ENCODE assay signal across 8 cellular contexts in genomic region chr3:149658444-149659172, GRCh38. TPM values are rescaled to one million over a fixed set of nuclear protein-coding genes. Genes with fewer than 3 reads are reported as not detected.
DNase-seq lines count a peak whose midpoint lies in the region; ATAC-seq and TF ChIP-seq lines count a peak whose summit lies in the region.

No MANE protein-coding gene starts in this region.

- H3K27ac ChIP-seq in breast epithelium (peak overlapping the region; percentile 97 to 99), iPS-18a (ENCODE audit: low read length) (peak overlapping the region; percentile 93)

- intact Hi-C loops in breast epithelium (cut with DNase I; ENCODE audit: low total_unique reads) = no loop called here
- intact Hi-C loops in sciatic nerve (cut with DNase I) = loop anchor here (5.0 kb wide), 1 partner anchor 126 kb away; no protein-coding TSS in a partner anchor

- peak; percentile 70 for ATAC-seq in HG03558 (IDR thresholded peaks at IDR 0.05; ENCODE audit: extremely low read depth, unreplicated experiment)
- ATAC-seq in sciatic nerve = peak; percentile 80

- no peaks in the 10 kb centered on the region for H3K27me3 ChIP-seq in breast epithelium
- peaks cover 20% of the 10 kb centered on the region for H3K27me3 ChIP-seq in iPS-18a (ENCODE audit: control insufficient read depth, insufficient read depth, low read length)

- no peaks in the 10 kb centered on the region for H3K9me3 ChIP-seq in breast epithelium
- H3K9me3 ChIP-seq in iPS-18a (ENCODE audit: control insufficient read depth, low read depth, low read length) = no peaks in the 10 kb centered on the region

- peak overlapping the region; percentile 92 for H3K9ac ChIP-seq in iPS-18a (ENCODE audit: low read length)

- no peak for TF ChIP-seq POLR2A in breast epithelium (IDR thresholded peaks at IDR 0.05)

- peak overlapping the region; percentile 72 to 89 (median 78) for H3K4me3 ChIP-seq in breast epithelium
- peak overlapping the region; percentile 90 for H3K4me3 ChIP-seq in iPS-18a (ENCODE audit: low read length)

- H3K36me3 ChIP-seq in breast epithelium (no peaks in the 10 kb centered on the region), iPS-18a (ENCODE audit: control insufficient read depth, low read depth, low read length) (no peaks in the 10 kb centered on the region)

- no peak for TF ChIP-seq CTCF in GM20000 (IDR thresholded peaks at IDR 0.05; ENCODE audit: extremely low read depth, missing control alignments)
- TF ChIP-seq CTCF in breast epithelium (IDR thresholded peaks at IDR 0.05) = no peak

- DNase-seq in DMS79 (lab: John Stamatoyannopoulos, UW) (peak; percentile 15), GM20000 (ENCODE audit: low spot score) (peak; percentile 86), SK-N-DZ (ENCODE audit: low spot score) (peak; percentile 34), breast epithelium (ENCODE audit: low spot score in 2 of 2) (peak; percentile 71 to 86), sciatic nerve (ENCODE audit: low spot score) (peak; percentile 88), SKM-1 (lab: John Stamatoyannopoulos, UW; ENCODE audit: unreplicated experiment) (no peak)

- H3K4me1 ChIP-seq in breast epithelium = no peaks in the 10 kb centered on the region
- H3K4me1 ChIP-seq in iPS-18a (ENCODE audit: control insufficient read depth, low read depth, low read length) = peaks cover 44% of the 10 kb centered on the region

RNA-seq across cellular contexts. Expression of gene WWTR1, which starts 0.8 kb away (rescaled TPM):
- polyA plus RNA-seq in SK-N-DZ (2014; cell fraction: cytosol; rRNA removed) = 0.06 and 0.21 TPM in 2 replicates
- 0.34 TPM in 1 of 2 replicates, not detected in the other for polyA plus RNA-seq in SK-N-DZ (2014; cell fraction: nucleus; rRNA removed)
- total RNA-seq in breast epithelium (10 to 100 TPM; 53.6 to 98.2 (median 91.4) TPM), sciatic nerve (143 TPM)
